Comparison of ENCODE assay signal across 8 cellular contexts in the genomic region with DNA sequence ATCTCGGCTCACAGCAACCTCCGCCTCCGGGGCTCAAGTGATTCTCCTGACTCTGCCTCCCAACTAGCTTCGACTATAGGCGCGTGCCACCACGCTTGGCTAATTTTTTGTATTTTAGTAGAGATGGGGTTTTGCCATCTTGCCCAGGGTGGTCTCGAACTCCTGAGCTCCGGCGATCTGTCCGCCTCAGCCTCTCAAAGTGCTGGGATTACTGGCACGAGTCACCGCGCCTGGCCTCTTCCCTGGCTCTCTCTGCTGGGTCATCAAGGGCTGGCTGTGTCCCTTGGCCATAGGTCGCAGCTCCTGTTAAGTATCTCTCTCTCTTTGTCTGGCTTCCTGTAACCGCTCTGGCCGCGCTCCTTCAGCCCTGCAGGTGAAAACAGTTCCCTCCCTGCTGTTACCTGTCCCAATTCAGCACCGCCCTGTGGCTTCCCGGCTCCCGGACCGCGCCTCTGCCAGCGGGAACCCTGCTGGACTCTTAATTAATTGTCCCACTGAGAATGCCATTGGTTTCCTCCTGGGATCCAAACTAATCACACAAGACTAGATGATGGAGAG. TPM values are rescaled to one million over a fixed set of nuclear protein-coding genes. Genes with fewer than 3 reads are reported as not detected.
DNase-seq lines count a peak whose midpoint lies in the region; ATAC-seq and TF ChIP-seq lines count a peak whose summit lies in the region.

No MANE protein-coding gene starts in this region.

- H3K4me3 ChIP-seq in BE2C (ENCODE audit: low read depth, low read length) = peak overlapping the region; percentile 80
- peak overlapping the region; percentile 76 for H3K4me3 ChIP-seq in brain microvascular endothelial cell (ENCODE audit: low read depth, low read length)
- H3K4me3 ChIP-seq in left lung = peak overlapping the region; percentile 76 to 85
- H3K4me3 ChIP-seq in thyroid gland (replicated peaks in 1 of 3) = peak overlapping the region; percentile 8 to 90 (median 85)

- 18 to 45% methylated on average over 17 to 24 of the region's 24 CpGs for WGBS in thyroid gland, 2 donors

- H3K36me3 ChIP-seq in BE2C (no peaks in the 10 kb centered on the region), brain microvascular endothelial cell (replicated peaks) (no peaks in the 10 kb centered on the region), left lung (no peaks in the 10 kb centered on the region), thyroid gland (no peaks in the 10 kb centered on the region)

- TF ChIP-seq CTCF in BE2C (IDR thresholded peaks at IDR 0.05; ENCODE audit: low read depth, low read length) = no peak
- TF ChIP-seq CTCF in brain microvascular endothelial cell (IDR thresholded peaks at IDR 0.05; ENCODE audit: low read depth, low read length, missing control alignments) = no peak
- no peak for TF ChIP-seq CTCF in left lung (IDR thresholded peaks at IDR 0.05)
- peak in 1 of 6 experiments; percentile 1 for TF ChIP-seq CTCF in thyroid gland (IDR thresholded peaks at IDR 0.05)

- H3K27me3 ChIP-seq in BE2C (no peaks in the 10 kb centered on the region), brain microvascular endothelial cell (replicated peaks) (peaks cover 4% of the 10 kb centered on the region), left lung (peaks cover 0 to 28% of the 10 kb centered on the region in 2 donors), thyroid gland (no peaks in the 10 kb centered on the region)

- H3K9me3 ChIP-seq in BE2C (no peaks in the 10 kb centered on the region), left lung (no peaks in the 10 kb centered on the region), thyroid gland (no peaks in the 10 kb centered on the region)

- H3K27ac ChIP-seq in brain microvascular endothelial cell (no peak overlapping the region), left lung (peak overlapping the region; percentile 86 to 90), thyroid gland (peak overlapping the region; percentile 90 to 96 (median 92))

- H3K4me1 ChIP-seq in BE2C = no peaks in the 10 kb centered on the region
- peaks cover 10 to 31% of the 10 kb centered on the region in 2 donors for H3K4me1 ChIP-seq in left lung
- H3K4me1 ChIP-seq in thyroid gland = peaks cover 9 to 18% of the 10 kb centered on the region in 2 donors

- TF ChIP-seq POLR2A in thyroid gland (IDR thresholded peaks at IDR 0.05) = no peak

- peak; percentile 36 for ATAC-seq in left lung
- ATAC-seq in HG02678 (IDR thresholded peaks at IDR 0.05; ENCODE audit: unreplicated experiment) = no peak
- ATAC-seq in GM19452 (IDR thresholded peaks at IDR 0.05; ENCODE audit: unreplicated experiment) = no peak

- intact Hi-C loops in left lung (cut with DNase I) (no loop called here), thyroid gland (cut with DNase I) (loop anchor here (5.0 kb wide), 1 partner anchor 219 kb away; a partner anchor contains a TSS)

- no peak for DNase-seq in BE2C
- peak; percentile 65 for DNase-seq in HuH-7.5 (ENCODE audit: low spot score)
- DNase-seq in brain microvascular endothelial cell = no peak
- peak; percentile 60 to 83 for DNase-seq in left lung
- DNase-seq in thyroid gland = peak; percentile 82 to 85
- no peak for DNase-seq in NOMO-1 (lab: John Stamatoyannopoulos, UW; ENCODE audit: unreplicated experiment in 2 of 2)

- in situ Hi-C loops in brain microvascular endothelial cell (cut with HindIII; ENCODE audit: low pct_ligation_motif_present, low sequenced_read_pairs) = no loop called here

RNA-seq across cellular contexts. Expression of a gene that starts 1.3 kb away (rescaled TPM):
- 11.6 TPM for polyA plus RNA-seq in BE2C (2012; ENCODE audit: insufficient read depth, insufficient read length, low read depth)
- total RNA-seq in left lung = 10 to 100 TPM; 28.2 to 30.4 TPM
- total RNA-seq in thyroid gland = 10 to 100 TPM; 14.6 to 25.1 (median 20.9) TPM

RNA-seq across cellular contexts. Expression of a gene that starts 42.5 kb away (rescaled TPM):
- 0.19 TPM for polyA plus RNA-seq in BE2C (2012; ENCODE audit: insufficient read depth, insufficient read length, low read depth)
- total RNA-seq in left lung (1 to 10 TPM; 1.1 to 1.4 TPM), thyroid gland (1 to 10 TPM; 2.0 to 4.9 (median 2.4) TPM)

Comparison
In these comparisons a context has a peak if more than half of its experiments do, and no peak if none do; other contexts are left out.
1. DNase-seq: peak in HuH-7.5 (single experiment), left lung (2 of 2) and thyroid gland (2 of 2); none in BE2C (single experiment), brain microvascular endothelial cell (single experiment) and NOMO-1 (0 of 2).
2. Peak in every context shown above with its lines, with median percentiles within 50 percentile points of each other: H3K4me3 ChIP-seq.